ENCODE assay signal across 21 cellular contexts in the genomic region with DNA sequence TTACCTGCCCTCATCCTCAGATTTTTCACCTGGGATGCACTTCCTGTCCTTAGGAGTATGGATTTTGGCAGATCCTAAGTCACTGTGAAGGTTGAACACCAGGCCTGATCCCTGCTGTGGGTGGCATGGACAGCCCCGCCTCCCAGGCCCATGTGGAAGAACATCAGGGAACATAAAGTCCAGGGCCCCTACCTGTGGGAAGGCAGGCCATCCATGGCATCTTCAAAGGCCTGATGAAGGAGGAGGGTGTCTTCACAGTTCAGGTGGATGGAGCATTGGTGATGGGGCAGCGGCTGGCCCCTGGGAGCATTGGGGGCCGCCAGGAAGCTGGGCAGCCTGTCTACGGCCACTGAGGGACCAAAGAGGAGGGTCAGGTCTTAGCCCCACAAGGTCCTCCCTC. TPM values are rescaled to one million over a fixed set of nuclear protein-coding genes. Genes with fewer than 3 reads are reported as not detected.
DNase-seq lines count a peak whose midpoint lies in the region; ATAC-seq and TF ChIP-seq lines count a peak whose summit lies in the region.
"Had no signal": no experiment of that assay in that cellular context is flagged by ENCODE, and none has a peak within 500 bp of the region (broad histone marks: within the 10 kb centered on the region; RNA-seq: fewer than 3 reads in every experiment).

No MANE protein-coding gene starts in this region.

- no peak overlapping the region for H3K9ac ChIP-seq in GM23248

- H3K36me3 ChIP-seq in GM23248 (ENCODE audit: low read depth) = no peaks in the 10 kb centered on the region
- H3K36me3 ChIP-seq: MG63 had no signal

- no peak for TF ChIP-seq POLR2A in NB4 (IDR thresholded peaks at IDR 0.05; ENCODE audit: extremely low read depth, insufficient read length)

- H3K4me3 Mint-ChIP-seq in activated CD8-positive, alpha-beta memory T cell treated with anti-CD3 and anti-CD28 coated beads, Interleukin-2, amount 10 ng/mL, durations not matched to agents 7 days and 5 days = no peak overlapping the region
- H3K4me3 Mint-ChIP-seq in natural killer cell = peak overlapping the region; percentile 70
- H3K4me3 Mint-ChIP-seq: GM23338, H9 had no signal

- TF ChIP-seq CTCF in NB4 (IDR thresholded peaks at IDR 0.05; ENCODE audit: low read depth, low read length) (no peak), natural killer cell (IDR thresholded peaks at IDR 0.05) (no peak)

- no peak overlapping the region for H3K27ac ChIP-seq in GM23248
- H3K27ac ChIP-seq: SJSA1 had no signal

- H4K20me1 ChIP-seq in GM23248 (ENCODE audit: insufficient read depth) = no peaks in the 10 kb centered on the region

- H3K9me2 ChIP-seq in GM23248 (ENCODE audit: insufficient read depth) = no peaks in the 10 kb centered on the region

- H3K4me1 Mint-ChIP-seq in activated CD8-positive, alpha-beta memory T cell treated with anti-CD3 and anti-CD28 coated beads, Interleukin-2, amount 10 ng/mL, durations not matched to agents 7 days and 5 days = peaks cover 29% of the 10 kb centered on the region
- peaks cover 45 to 70% of the 10 kb centered on the region in 2 donors for H3K4me1 Mint-ChIP-seq in natural killer cell
- H3K4me1 Mint-ChIP-seq: GM23338 had no signal

- in situ Hi-C loops in GM23248 (cut with MboI) = loop anchor here (10.0 kb wide), 1 partner anchor 146 kb away; no protein-coding TSS in a partner anchor

- no peaks in the 10 kb centered on the region for H3K27me3 Mint-ChIP-seq in activated CD8-positive, alpha-beta memory T cell treated with anti-CD3 and anti-CD28 coated beads, Interleukin-2, amount 10 ng/mL, durations not matched to agents 7 days and 5 days
- no peaks in the 10 kb centered on the region for H3K27me3 Mint-ChIP-seq in natural killer cell (ENCODE audit: low read depth in 2 of 2)
- H3K27me3 Mint-ChIP-seq: CD4-positive, alpha-beta T cell had no signal

- H3K27ac Mint-ChIP-seq in activated CD8-positive, alpha-beta memory T cell treated with anti-CD3 and anti-CD28 coated beads, Interleukin-2, amount 10 ng/mL, durations not matched to agents 7 days and 5 days = peak overlapping the region; percentile 69
- H3K27ac Mint-ChIP-seq in natural killer cell = peak overlapping the region; percentile 89 to 90
- H3K27ac Mint-ChIP-seq: CD4-positive, alpha-beta T cell; GM23338 had no signal

- no peaks in the 10 kb centered on the region for H3K36me3 Mint-ChIP-seq in activated CD8-positive, alpha-beta memory T cell treated with anti-CD3 and anti-CD28 coated beads, Interleukin-2, amount 10 ng/mL, durations not matched to agents 7 days and 5 days
- H3K36me3 Mint-ChIP-seq in natural killer cell = no peaks in the 10 kb centered on the region

- no peak for DNase-seq in activated CD8-positive, alpha-beta memory T cell treated with anti-CD3 and anti-CD28 coated beads, Interleukin-2, amount 10 ng/mL, durations not matched to agents 7 days and 5 days
- DNase-seq in activated CD8-positive, alpha-beta memory T cell treated with anti-CD3 and anti-CD28 coated beads for 24 hours = no peak
- DNase-seq in NB4 (ENCODE audit: low read depth) (no peak), natural killer cell (no peak), epidermal melanocyte (ENCODE audit: insufficient read length, low spot score) (no peak), GM23248 (no peak), HUDEP-2 (lab: John Stamatoyannopoulos, UW; ENCODE audit: unreplicated experiment in 76 of 76) (no peak)
- DNase-seq: CD4-positive, alpha-beta T cell; COR-L47; DMS53; H9; MG63; NCI-H2029; NCI-H446 treated with DMSO at 0.1 percent for 48 hours; NCI-H526; NCI-H82; Right ventricle myocardium superior; RPMI8226 had no signal

- CTCF ChIA-PET in activated CD8-positive, alpha-beta memory T cell treated with anti-CD3 and anti-CD28 coated beads, Interleukin-2, amount 10 ng/mL, durations not matched to agents 7 days and 5 days (lab: Charles Lee) = no interaction called here

- no peaks in the 10 kb centered on the region for H3K9me3 Mint-ChIP-seq in activated CD8-positive, alpha-beta memory T cell treated with anti-CD3 and anti-CD28 coated beads, Interleukin-2, amount 10 ng/mL, durations not matched to agents 7 days and 5 days (ENCODE audit: low read depth)
- H3K9me3 Mint-ChIP-seq in natural killer cell = no peaks in the 10 kb centered on the region
- H3K9me3 Mint-ChIP-seq: CD4-positive, alpha-beta T cell; GM23338; H9 had no signal

- H3K79me2 ChIP-seq in GM23248 (ENCODE audit: insufficient read depth) = no peaks in the 10 kb centered on the region

- WGBS in GM23248 (ENCODE audit: low coverage in 1 of 2, low lambda C conversion rate in 2 of 2, missing lambda C conversion rate in 2 of 2), 2 experiments = 93 to 95% methylated on average over 4 of the region's 4 CpGs

- H3K9me3 ChIP-seq in GM23248 (ENCODE audit: low read depth) = no peaks in the 10 kb centered on the region
- H3K9me3 ChIP-seq: MG63, SJSA1 had no signal

- H2AFZ ChIP-seq in GM23248 = no peak overlapping the region
- H2AFZ ChIP-seq: GM23338 had no signal

- peak overlapping the region; percentile 49 for H3K4me3 ChIP-seq in NB4 (ENCODE audit: low read depth, low read length)
- H3K4me3 ChIP-seq in GM23248 = no peak overlapping the region
- H3K4me3 ChIP-seq: GM23338, K562, MG63, SJSA1 had no signal

- intact Hi-C loops in natural killer cell (cut with micrococcal nuclease) = no loop called here

- H3K4me2 ChIP-seq in GM23248 (ENCODE audit: unreplicated experiment) = no peak overlapping the region
- H3K4me2 ChIP-seq: GM23338 had no signal

- no peak for ATAC-seq in activated CD8-positive, alpha-beta memory T cell treated with anti-CD3 and anti-CD28 coated beads, Interleukin-2, amount 10 ng/mL, durations not matched to agents 7 days and 5 days
- ATAC-seq in natural killer cell = no peak
- ATAC-seq: GM23338, K562 had no signal

- H3K4me1 ChIP-seq in GM23248 (ENCODE audit: insufficient read depth) = peaks cover 19% of the 10 kb centered on the region; the same call in 1 of the 2 replicates
- H3K4me1 ChIP-seq: SJSA1 had no signal

- H3K27me3 ChIP-seq in GM23248 (replicated peaks; ENCODE audit: insufficient read depth) = no peaks in the 10 kb centered on the region
- H3K27me3 ChIP-seq: MG63, SJSA1 had no signal

- H3F3A ChIP-seq in GM23248 (ENCODE audit: insufficient read depth) = peaks cover 5% of the 10 kb centered on the region; the same call in 1 of the 2 replicates

RNA-seq across cellular contexts. Expression of a gene that starts 24.6 kb away (rescaled TPM):
- 1 to 10 TPM; 5.1 to 7.5 TPM for total RNA-seq in activated CD8-positive, alpha-beta memory T cell treated with anti-CD3 and anti-CD28 coated beads, Interleukin-2, amount 10 ng/mL, durations not matched to agents 7 days and 5 days
- 10 to 100 TPM; 20.8 to 28.2 (median 28.0) TPM for total RNA-seq in natural killer cell
- 13.8 and 14.0 TPM in 2 replicates for total RNA-seq in GM23248 (2014; rRNA removed; shearing (Covaris generic))
- polyA plus RNA-seq in GM23248 (2016; fragmentation: Nextera tagmentation; extraction: Ambion mirVana) = 12.0 and 12.1 TPM in 2 replicates

RNA-seq across cellular contexts. Expression of a gene that starts 56.3 kb away (rescaled TPM):
- 10 to 100 TPM; 72.0 to 99.5 TPM for total RNA-seq in activated CD8-positive, alpha-beta memory T cell treated with anti-CD3 and anti-CD28 coated beads, Interleukin-2, amount 10 ng/mL, durations not matched to agents 7 days and 5 days
- 100 to 1,000 TPM in 2 of 3 donors, 10 to 100 TPM in 1; 92.4 to 103 (median 102) TPM for total RNA-seq in natural killer cell
- 53.2 and 54.5 TPM in 2 replicates for total RNA-seq in GM23248 (2014; rRNA removed; shearing (Covaris generic))
- polyA plus RNA-seq in GM23248 (2016; fragmentation: Nextera tagmentation; extraction: Ambion mirVana) = 80.6 and 86.9 TPM in 2 replicates
